Comparison of ENCODE assay signal across 7 cellular contexts in genomic region chr19:461664-462551, GRCh38. TPM values are rescaled to one million over a fixed set of nuclear protein-coding genes. Genes with fewer than 3 reads are reported as not detected.
DNase-seq lines count a peak whose midpoint lies in the region; ATAC-seq and TF ChIP-seq lines count a peak whose summit lies in the region.
"Had no signal": no experiment of that assay in that cellular context is flagged by ENCODE, and none has a peak within 500 bp of the region (broad histone marks: within the 10 kb centered on the region; RNA-seq: fewer than 3 reads in every experiment).

No MANE protein-coding gene starts in this region.

- H3K36me3 Mint-ChIP-seq in activated CD4-positive, alpha-beta T cell treated with anti-CD3 and anti-CD28 coated beads, Interleukin-2, amount 10 ng/mL, durations not matched to agents 7 days and 5 days (ENCODE audit: low read depth): no peaks in the 10 kb centered on the region

- no peak overlapping the region for H3K27ac Mint-ChIP-seq in activated CD4-positive, alpha-beta T cell treated with anti-CD3 and anti-CD28 coated beads, Interleukin-2, amount 10 ng/mL, durations not matched to agents 7 days and 5 days

- peaks cover 12 to 20% (median 15%) of the 10 kb centered on the region in 3 donors for H3K27me3 ChIP-seq in gastrocnemius medialis
- H3K27me3 ChIP-seq: BLaER1 had no signal

- H3K9me3 ChIP-seq in gastrocnemius medialis: no peaks in the 10 kb centered on the region

- peak overlapping the region; percentile 27 for H3K4me3 ChIP-seq in epithelial cell of esophagus (ENCODE audit: low read length)
- peak overlapping the region; percentile 42 to 55 (median 46) for H3K4me3 ChIP-seq in gastrocnemius medialis
- H3K4me3 ChIP-seq: BLaER1 had no signal

- H3K36me3 ChIP-seq in gastrocnemius medialis: no peaks in the 10 kb centered on the region
- H3K36me3 ChIP-seq: BLaER1 had no signal

- in situ Hi-C loops in gastrocnemius medialis (cut with MboI; ENCODE audit: low sequenced_read_pairs in 4 of 4): no loop called here

- peaks cover 3% of the 10 kb centered on the region for H3K9me3 Mint-ChIP-seq in activated CD4-positive, alpha-beta T cell treated with anti-CD3 and anti-CD28 coated beads, Interleukin-2, amount 10 ng/mL, durations not matched to agents 7 days and 5 days

- TF ChIP-seq CTCF in epithelial cell of esophagus (IDR thresholded peaks at IDR 0.05; ENCODE audit: insufficient read depth, low read depth, low read length, missing control alignments): no peak
- no peak for TF ChIP-seq CTCF in gastrocnemius medialis (IDR thresholded peaks at IDR 0.05 in 4 of 5, conservative IDR thresholded peaks at IDR 0.05 in 1 of 5)

- no peak for TF ChIP-seq POLR2A in gastrocnemius medialis (IDR thresholded peaks at IDR 0.05)

- DNase-seq in activated CD4-positive, alpha-beta T cell treated with anti-CD3 and anti-CD28 coated beads for 48 hours: peak; percentile 29
- no peak for DNase-seq in activated CD4-positive, alpha-beta T cell treated with anti-CD3 and anti-CD28 coated beads, Interleukin-2, amount 10 ng/mL, durations not matched to agents 7 days and 5 days
- DNase-seq in epithelial cell of esophagus (ENCODE audit: low read depth) (no peak), gastrocnemius medialis (no peak), KG1 (lab: John Stamatoyannopoulos, UW) (no peak)

- peak overlapping the region in 3 of 4 donors; percentile 20 to 65 (median 49) for H3K27ac ChIP-seq in gastrocnemius medialis
- H3K27ac ChIP-seq: BLaER1 had no signal

- CTCF ChIA-PET in activated CD4-positive, alpha-beta T cell treated with anti-CD3 and anti-CD28 coated beads, Interleukin-2, amount 10 ng/mL, durations not matched to agents 7 days and 5 days (lab: Charles Lee): interaction anchor here (0.6 kb wide), 1 partner anchor 1796 kb away, joined by 3 read pairs; no protein-coding TSS in a partner anchor

- intact Hi-C loops in gastrocnemius medialis (cut with DNase I; ENCODE audit: low total_unique reads): loop anchor here (2.0 kb wide), 1 partner anchor 45 kb away; the partner anchor contains the start of gene TPGS1

- no peak overlapping the region for H3K4me3 Mint-ChIP-seq in activated CD4-positive, alpha-beta T cell treated with anti-CD3 and anti-CD28 coated beads, Interleukin-2, amount 10 ng/mL, durations not matched to agents 7 days and 5 days

- ATAC-seq in gastrocnemius medialis (peak; percentile 25 to 27), GM21737 (IDR thresholded peaks at IDR 0.05; ENCODE audit: unreplicated experiment) (no peak)

- peaks cover 19% of the 10 kb centered on the region for H3K27me3 Mint-ChIP-seq in activated CD4-positive, alpha-beta T cell treated with anti-CD3 and anti-CD28 coated beads, Interleukin-2, amount 10 ng/mL, durations not matched to agents 7 days and 5 days

- H3K4me1 ChIP-seq in gastrocnemius medialis: peaks cover 0 to 8% of the 10 kb centered on the region in 2 donors
- H3K4me1 ChIP-seq: BLaER1 had no signal

- H3K4me1 Mint-ChIP-seq in activated CD4-positive, alpha-beta T cell treated with anti-CD3 and anti-CD28 coated beads, Interleukin-2, amount 10 ng/mL, durations not matched to agents 7 days and 5 days: peaks cover 6% of the 10 kb centered on the region

- POLR2A ChIA-PET in activated CD4-positive, alpha-beta T cell treated with anti-CD3 and anti-CD28 coated beads, Interleukin-2, amount 10 ng/mL, durations not matched to agents 7 days and 5 days (lab: Charles Lee): no interaction called here

RNA-seq across cellular contexts. Expression of gene SHC2, which starts 1.1 kb away (rescaled TPM):
- not detected for total RNA-seq in activated CD4-positive, alpha-beta T cell treated with anti-CD3 and anti-CD28 coated beads, Interleukin-2, amount 10 ng/mL, durations not matched to agents 7 days and 5 days
- 1 to 10 TPM; 2.1 to 6.2 (median 4.5) TPM for total RNA-seq in gastrocnemius medialis

RNA-seq across cellular contexts. Expression of gene MADCAM1, which starts 34.4 kb away (rescaled TPM):
- under 1 TPM in 1 of 2 experiments, not detected in 1; 0.15 TPM for total RNA-seq in activated CD4-positive, alpha-beta T cell treated with anti-CD3 and anti-CD28 coated beads, Interleukin-2, amount 10 ng/mL, durations not matched to agents 7 days and 5 days
- total RNA-seq in gastrocnemius medialis: under 1 TPM in 1 of 4 donors, not detected in 3; 0.18 TPM

RNA-seq across cellular contexts. Expression of gene TPGS1, which starts 45.4 kb away (rescaled TPM):
- 10 to 100 TPM; 21.6 to 27.1 TPM for total RNA-seq in activated CD4-positive, alpha-beta T cell treated with anti-CD3 and anti-CD28 coated beads, Interleukin-2, amount 10 ng/mL, durations not matched to agents 7 days and 5 days
- total RNA-seq in gastrocnemius medialis: 10 to 100 TPM; 29.5 to 64.7 (median 35.6) TPM

RNA-seq across cellular contexts. Expression of gene C2CD4C, which starts 53.0 kb away (rescaled TPM):
- total RNA-seq in activated CD4-positive, alpha-beta T cell treated with anti-CD3 and anti-CD28 coated beads, Interleukin-2, amount 10 ng/mL, durations not matched to agents 7 days and 5 days: not detected
- total RNA-seq in gastrocnemius medialis: under 1 TPM; 0.15 to 0.78 (median 0.38) TPM
